In genomic region chr4:8274772-8275241, GRCh38 we compare ENCODE assay signal across 10 cellular contexts. TPM values are rescaled to one million over a fixed set of nuclear protein-coding genes. Genes with fewer than 3 reads are reported as not detected.
DNase-seq lines count a peak whose midpoint lies in the region; ATAC-seq and TF ChIP-seq lines count a peak whose summit lies in the region.
"Had no signal": no experiment of that assay in that cellular context is flagged by ENCODE, and none has a peak within 500 bp of the region (broad histone marks: within the 10 kb centered on the region; RNA-seq: fewer than 3 reads in every experiment).

No MANE protein-coding gene starts in this region.

- peak overlapping the region; percentile 36 for H3K4me3 Mint-ChIP-seq in type B pancreatic cell

- H3K4me3 ChIP-seq in NB4 (ENCODE audit: low read depth, low read length), result no peak overlapping the region
- no peak overlapping the region for H3K4me3 ChIP-seq in choroid plexus epithelial cell (ENCODE audit: low read depth, low read length)
- H3K4me3 ChIP-seq in right lobe of liver, result no peak overlapping the region

- peak; percentile 10 to 56 (median 44) for ATAC-seq in right lobe of liver
- no peak for ATAC-seq in HG03175 (IDR thresholded peaks at IDR 0.05; ENCODE audit: unreplicated experiment)
- no peak for ATAC-seq in GM21447 (IDR thresholded peaks at IDR 0.05; ENCODE audit: unreplicated experiment)

- intact Hi-C loops in right lobe of liver (cut with DNase I), result no loop called here

- no peaks in the 10 kb centered on the region for H3K9me3 ChIP-seq in right lobe of liver
- H3K9me3 ChIP-seq: neutrophil had no signal

- H3K27me3 Mint-ChIP-seq in type B pancreatic cell, result peaks cover 24% of the 10 kb centered on the region

- peaks cover 33% of the 10 kb centered on the region for H3K4me1 Mint-ChIP-seq in type B pancreatic cell (ENCODE audit: unreplicated experiment)

- TF ChIP-seq CTCF in NB4 (IDR thresholded peaks at IDR 0.05; ENCODE audit: low read depth, low read length) (no peak), choroid plexus epithelial cell (conservative IDR thresholded peaks at IDR 0.05; ENCODE audit: low read depth, low read length) (peak; percentile 75), right lobe of liver (IDR thresholded peaks at IDR 0.05) (peak in 1 of 4 donors; percentile 11), type B pancreatic cell (conservative IDR thresholded peaks at IDR 0.05) (no peak)

- H3K4me1 ChIP-seq in right lobe of liver, result no peaks in the 10 kb centered on the region

- no peaks in the 10 kb centered on the region for H3K36me3 Mint-ChIP-seq in type B pancreatic cell

- WGBS in right lobe of liver (ENCODE audit: insufficient coverage, low coverage, low lambda C conversion rate, missing lambda C conversion rate), result 52% methylated on average over 6 of the region's 12 CpGs

- H3K27ac Mint-ChIP-seq in type B pancreatic cell, result peak overlapping the region; percentile 61

- DNase-seq in NB4 (ENCODE audit: low read depth) (peak; percentile 49), choroid plexus epithelial cell (ENCODE audit: low read depth) (peak; percentile 95), right lobe of liver (peak in 1 of 3 donors; percentile 72), type B pancreatic cell (ENCODE audit: extremely low spot score, unreplicated experiment) (peak; percentile 85), SW480 (ENCODE audit: low spot score) (no peak)
- no peak for DNase-seq in effector CD8-positive, alpha-beta T cell (lab: John Stamatoyannopoulos, UW)

- no peaks in the 10 kb centered on the region for H3K9me3 Mint-ChIP-seq in type B pancreatic cell

- no peak overlapping the region for H3K27ac ChIP-seq in right lobe of liver
- H3K27ac ChIP-seq: neutrophil had no signal

- H3K36me3 ChIP-seq in right lobe of liver, result no peaks in the 10 kb centered on the region
- H3K36me3 ChIP-seq: neutrophil had no signal

- H3K27me3 ChIP-seq in right lobe of liver, result no peaks in the 10 kb centered on the region
- H3K27me3 ChIP-seq: neutrophil had no signal

- TF ChIP-seq POLR2A in NB4 (IDR thresholded peaks at IDR 0.05; ENCODE audit: extremely low read depth, insufficient read length) (no peak), right lobe of liver (IDR thresholded peaks at IDR 0.05) (no peak)

RNA-seq across cellular contexts. Expression of gene HTRA3, which starts 5.3 kb away (rescaled TPM):
- total RNA-seq in right lobe of liver (1 to 10 TPM in 3 of 6 experiments, under 1 TPM in 3; 0.32 to 1.6 (median 1.0) TPM), type B pancreatic cell (ENCODE audit: low replicate concordance) (0.52 and 4.4 TPM in 2 replicates)
- total RNA-seq: activated CD8-positive, alpha-beta memory T cell treated with anti-CD3 and anti-CD28 coated beads for 36 hours had no signal

Comparison
In these comparisons a context has a peak if more than half of its experiments do, and no peak if none do; other contexts are left out.
1. DNase-seq: peak in NB4 (single experiment), choroid plexus epithelial cell (single experiment) and type B pancreatic cell (single experiment); none in SW480 (single experiment) and effector CD8-positive, alpha-beta T cell (single experiment).
2. ATAC-seq: peak in right lobe of liver (4 of 4); none in HG03175 (single experiment) and GM21447 (single experiment).